Comparison of ENCODE assay signal across 11 cellular contexts in genomic region chr4:73776363-73776762, GRCh38. TPM values are rescaled to one million over a fixed set of nuclear protein-coding genes. Genes with fewer than 3 reads are reported as not detected.
DNase-seq lines count a peak whose midpoint lies in the region; ATAC-seq, FAIRE-seq and TF ChIP-seq lines count a peak whose summit lies in the region.
"Had no signal": no experiment of that assay in that cellular context is flagged by ENCODE, and none has a peak within 500 bp of the region (broad histone marks: within the 10 kb centered on the region; RNA-seq: fewer than 3 reads in every experiment).

No MANE protein-coding gene starts in this region.

- H3K36me3 ChIP-seq in psoas muscle (ENCODE audit: insufficient read depth in 1 of 2, low read depth in 1 of 2), result no peaks in the 10 kb centered on the region
- H3K36me3 ChIP-seq: WERI-Rb-1 had no signal

- no peak overlapping the region for H2BK5ac ChIP-seq in H9 (ENCODE audit: insufficient read length, low read length)

- ATAC-seq in psoas muscle (peak; percentile 32 to 75 (median 44)), GM18867 (IDR thresholded peaks at IDR 0.05; ENCODE audit: unreplicated experiment) (no peak), HG02885 (IDR thresholded peaks at IDR 0.05; ENCODE audit: poor library complexity, unreplicated experiment) (no peak), HG03280 (IDR thresholded peaks at IDR 0.05; ENCODE audit: unreplicated experiment) (no peak)

- H2AFZ ChIP-seq in H9 (ENCODE audit: low read length), result no peak overlapping the region

- H3K79me1 ChIP-seq in H9 (ENCODE audit: insufficient read depth, low read depth, low read length, poor library complexity, severe bottlenecking), result no peaks in the 10 kb centered on the region

- no peak overlapping the region for H3T11ph ChIP-seq in H9 (ENCODE audit: low read length)

- no peak overlapping the region for H3K4ac ChIP-seq in H9 (ENCODE audit: low read depth, low read length)

- H3K23me2 ChIP-seq in H9 (ENCODE audit: insufficient read length, low read depth, low read length, poor library complexity, severe bottlenecking), result no peaks in the 10 kb centered on the region

- H2BK15ac ChIP-seq in H9 (ENCODE audit: low read depth, low read length), result no peak overlapping the region

- no peak overlapping the region for H3K4me3 Mint-ChIP-seq in H9

- H3K27ac ChIP-seq in psoas muscle, result no peak overlapping the region
- no peak overlapping the region for H3K27ac ChIP-seq in H9 (ENCODE audit: insufficient read length, low read depth, low read length)
- H3K27ac ChIP-seq: WERI-Rb-1 had no signal

- H3K4me1 Mint-ChIP-seq in H9, result no peaks in the 10 kb centered on the region

- no peak overlapping the region for H2BK20ac ChIP-seq in H9 (ENCODE audit: low read depth, low read length, poor library complexity, severe bottlenecking)

- intact Hi-C loops in psoas muscle (cut with DNase I), result no loop called here

- H2BK12ac ChIP-seq in H9 (ENCODE audit: insufficient read length, low read depth, low read length), result no peak overlapping the region

- H3K4me2 ChIP-seq in H9 (ENCODE audit: insufficient read depth, insufficient read length, low read length), result no peak overlapping the region
- H3K4me2 ChIP-seq: smooth muscle cell had no signal

- H2AK5ac ChIP-seq in H9 (ENCODE audit: insufficient read length, low read length), result no peak overlapping the region

- DNase-seq in G401 (ENCODE audit: low spot score) (peak; percentile 24), RCC 7860 (ENCODE audit: low spot score) (peak; percentile 15), fibroblast of mammary gland (ENCODE audit: low read depth) (peak; percentile 98), psoas muscle (peak in 1 of 2 donors; percentile 29), H9 (no peak)
- DNase-seq: WERI-Rb-1 had no signal

- no peak overlapping the region for H4K91ac ChIP-seq in H9 (ENCODE audit: insufficient read length, low read depth, low read length)

- no peaks in the 10 kb centered on the region for H3K27me3 Mint-ChIP-seq in H9 (ENCODE audit: low read depth)

- WGBS in psoas muscle, 3 donors, result 11 to 21% (median 20%) methylated on average over 2 of the region's 2 CpGs
- no CpG with 5 or more reads among the region's 2 CpGs for WGBS in H9 (ENCODE audit: extremely low coverage, insufficient read length, low lambda C conversion rate)

- H3K9me3 ChIP-seq in psoas muscle (no peaks in the 10 kb centered on the region), H9 (ENCODE audit: control insufficient read depth, low read depth, low read length) (no peaks in the 10 kb centered on the region)

- in situ Hi-C loops in G401 (cut with HindIII; ENCODE audit: low sequenced_read_pairs), result no loop called here

- H2BK120ac ChIP-seq in H9 (ENCODE audit: low read depth, low read length, poor library complexity, severe bottlenecking), result no peak overlapping the region

- TF ChIP-seq CTCF in fibroblast of mammary gland (conservative IDR thresholded peaks at IDR 0.05; ENCODE audit: control insufficient read depth, insufficient read depth, low read depth, low read length) (no peak), psoas muscle (IDR thresholded peaks at IDR 0.05) (no peak), H9 (conservative IDR thresholded peaks at IDR 0.05) (no peak)

- FAIRE-seq in RCC 7860 (lab: Jason Lieb, UNC), result peak; percentile 53
- FAIRE-seq: GM12892 had no signal

- H4K5ac ChIP-seq in H9 (ENCODE audit: insufficient read length, low read depth, low read length), result no peak overlapping the region

- no peaks in the 10 kb centered on the region for H3K79me2 ChIP-seq in H9 (ENCODE audit: insufficient read depth, low read length)

- no peak overlapping the region for H3K23ac ChIP-seq in H9 (ENCODE audit: insufficient read length, low read depth, low read length)

- no peak overlapping the region for H3K27ac Mint-ChIP-seq in H9

- no peaks in the 10 kb centered on the region for H3K36me3 Mint-ChIP-seq in H9 (ENCODE audit: insufficient read depth in 1 of 3, low read depth in 3 of 3)

- no peak overlapping the region for H4K8ac ChIP-seq in H9 (replicated peaks; ENCODE audit: insufficient read length, low read depth, low read length)

- H3K27me3 ChIP-seq in psoas muscle (ENCODE audit: insufficient read depth in 3 of 3, low read length in 2 of 3) (no peaks in the 10 kb centered on the region), H9 (ENCODE audit: insufficient read depth, low read length) (no peaks in the 10 kb centered on the region)

- H3K18ac ChIP-seq in H9 (ENCODE audit: insufficient read length, low read depth, low read length), result no peak overlapping the region

- H3K9me3 Mint-ChIP-seq in H9, result no peaks in the 10 kb centered on the region; a peak in 1 of 5 replicates

- H3K9ac ChIP-seq in H9 (ENCODE audit: extremely low read depth, insufficient read length, low read length), result no peak overlapping the region

- H3K14ac ChIP-seq in H9 (ENCODE audit: insufficient read depth, low read length), result no peak overlapping the region

- H3K56ac ChIP-seq in H9 (ENCODE audit: insufficient read length, low read depth, low read length), result no peak overlapping the region

- H4K20me1 ChIP-seq in H9 (ENCODE audit: control insufficient read depth, insufficient read depth, insufficient read length), result no peaks in the 10 kb centered on the region

- H3K4me3 ChIP-seq in fibroblast of mammary gland (ENCODE audit: control insufficient read depth, low read depth, low read length) (no peak overlapping the region), psoas muscle (no peak overlapping the region)
- H3K4me3 ChIP-seq: smooth muscle cell had no signal

- peaks cover 7% of the 10 kb centered on the region for H3K4me1 ChIP-seq in psoas muscle
- no peaks in the 10 kb centered on the region for H3K4me1 ChIP-seq in H9 (ENCODE audit: insufficient read depth, low read length)

RNA-seq across cellular contexts. Expression of gene CXCL8, which starts 36.0 kb away (rescaled TPM):
- total RNA-seq in G401 (2014; rRNA removed; shearing (Covaris generic)), result not detected in 2 replicates
- 1 to 10 TPM in 1 of 4 donors, under 1 TPM in 2, not detected in 1; 0.21 to 8.1 (median 0.52) TPM for total RNA-seq in psoas muscle
- polyA plus RNA-seq in psoas muscle, result 1 to 10 TPM in 1 of 3 donors, under 1 TPM in 2; 0.21 to 2.8 (median 0.25) TPM
- total RNA-seq in H9 (2021), result not detected in 2 replicates

Comparison
In these comparisons a context has a peak if more than half of its experiments do, and no peak if none do; other contexts are left out.
1. ATAC-seq: peak in psoas muscle (4 of 4); none in GM18867 (single experiment), HG02885 (single experiment) and HG03280 (single experiment).